ENCODE assay signal across 8 cellular contexts in the genomic region with DNA sequence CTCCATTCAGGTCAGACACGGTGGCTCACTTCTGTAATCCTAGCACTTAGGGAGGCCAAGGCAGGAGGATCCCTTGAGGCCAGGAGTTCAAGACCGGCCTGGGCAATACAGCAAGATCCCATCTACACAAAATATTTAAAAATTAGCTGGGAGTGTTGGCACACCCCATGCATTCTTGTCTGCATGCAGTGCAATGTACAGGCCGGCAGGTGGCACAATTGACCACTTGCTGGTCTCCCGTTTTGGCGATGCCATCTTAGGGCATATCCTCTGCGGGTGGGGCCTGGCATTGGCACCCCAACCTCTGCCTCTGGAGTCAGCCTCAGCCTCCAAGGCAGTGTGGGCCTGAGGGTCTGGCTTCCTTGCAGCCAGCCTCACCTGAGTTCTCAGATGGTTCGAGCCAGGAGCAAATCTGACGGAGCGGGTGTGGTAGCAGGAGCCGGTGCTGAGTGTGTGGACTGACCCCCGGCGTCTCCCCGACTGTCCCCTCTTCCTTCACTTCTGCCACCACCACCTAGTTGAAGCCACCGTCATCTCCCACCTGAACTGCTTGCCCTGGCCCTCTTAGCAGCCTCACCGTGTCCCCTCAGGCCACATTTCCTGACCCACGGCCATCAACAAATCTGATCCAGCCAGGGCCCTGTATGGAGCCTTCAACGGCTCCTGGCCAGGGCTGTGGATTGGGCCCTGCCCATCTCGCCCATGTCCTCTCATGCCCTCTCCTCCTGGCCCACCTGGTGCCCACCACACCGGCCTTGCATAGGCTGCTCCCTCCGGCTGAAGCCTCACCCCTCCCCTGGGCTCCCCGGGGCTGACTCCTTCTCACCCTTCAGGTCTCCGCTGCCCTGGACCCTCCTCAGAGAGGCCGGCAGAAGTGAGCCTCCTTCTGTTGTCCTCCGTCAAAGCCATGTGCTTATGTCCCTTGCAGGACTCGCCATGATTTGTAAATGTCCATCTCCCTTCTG. TPM values are rescaled to one million over a fixed set of nuclear protein-coding genes. Genes with fewer than 3 reads are reported as not detected.
DNase-seq lines count a peak whose midpoint lies in the region; ATAC-seq and TF ChIP-seq lines count a peak whose summit lies in the region.

No MANE protein-coding gene starts in this region.

- no peaks in the 10 kb centered on the region for H4K20me1 ChIP-seq in GM23338 (replicated peaks; ENCODE audit: insufficient read depth)

- H3K4me2 ChIP-seq in GM23338, result no peak overlapping the region

- H3K4me1 ChIP-seq in GM23338 (ENCODE audit: insufficient read depth), result no peaks in the 10 kb centered on the region

- peak; percentile 3 for DNase-seq in AG09319 (ENCODE audit: extremely low read depth, low read depth)
- DNase-seq in GM23338 (ENCODE audit: low spot score), result peak; percentile 72
- peak; percentile 15 for DNase-seq in NCI-H82 treated with DMSO at 0.1 percent for 48 hours (lab: John Stamatoyannopoulos, UW; ENCODE audit: unreplicated experiment)
- DNase-seq in activated CD8-positive, alpha-beta memory T cell treated with anti-CD3 and anti-CD28 coated beads, Interleukin-2, amount 50 U/mL, for 1 hour (ENCODE audit: extremely low read depth), result peak; percentile 42
- no peak for DNase-seq in epithelial cell of proximal tubule (ENCODE audit: low read depth)
- DNase-seq in nephron progenitor cell, result peak; percentile 67
- DNase-seq in stimulated activated naive CD8-positive, alpha-beta T cell treated with anti-CD3 and anti-CD28 coated beads, Interleukin-15, amount 100 ng/mL, for 72 hours, result peak; percentile 58 to 72
- DNase-seq in kidney glomerular epithelial cell (lab: John Stamatoyannopoulos, UW), result no peak

- no peak overlapping the region for H3K4me3 ChIP-seq in GM23338
- H3K4me3 ChIP-seq in epithelial cell of proximal tubule (ENCODE audit: low read depth, low read length), result no peak overlapping the region

- H3K27ac Mint-ChIP-seq in GM23338, result no peak overlapping the region
- no peak overlapping the region for H3K27ac Mint-ChIP-seq in nephron progenitor cell
- peak overlapping the region in 1 of 2 donors; percentile 88 for H3K27ac Mint-ChIP-seq in stimulated activated naive CD8-positive, alpha-beta T cell treated with anti-CD3 and anti-CD28 coated beads, Interleukin-15, amount 100 ng/mL, for 72 hours

- H3K4me3 Mint-ChIP-seq in GM23338 (no peak overlapping the region), nephron progenitor cell (no peak overlapping the region)
- no peak overlapping the region for H3K4me3 Mint-ChIP-seq in stimulated activated naive CD8-positive, alpha-beta T cell treated with anti-CD3 and anti-CD28 coated beads, Interleukin-15, amount 100 ng/mL, for 72 hours

- H3K27ac ChIP-seq in GM23338 (ENCODE audit: low read depth), result no peak overlapping the region

- H2AFZ ChIP-seq in GM23338, result peak overlapping the region; percentile 74; the same call in 1 of the 2 replicates

- no peaks in the 10 kb centered on the region for H3K36me3 ChIP-seq in GM23338 (ENCODE audit: insufficient read depth)

- peak; percentile 88 for TF ChIP-seq CTCF in AG09319 (IDR thresholded peaks at IDR 0.05; ENCODE audit: low read depth, low read length)
- peak; percentile 87 to 96 for TF ChIP-seq CTCF in GM23338 (conservative IDR thresholded peaks at IDR 0.05; ENCODE audit: low read depth in 2 of 2)
- TF ChIP-seq CTCF in epithelial cell of proximal tubule (conservative IDR thresholded peaks at IDR 0.05; ENCODE audit: low read depth, low read length), result peak; percentile 92
- peak; percentile 94 for TF ChIP-seq CTCF in nephron progenitor cell (IDR thresholded peaks at IDR 0.05)

- H3K36me3 Mint-ChIP-seq in GM23338 (ENCODE audit: low read depth) (no peaks in the 10 kb centered on the region; the same call in 2 of the 3 replicates), nephron progenitor cell (ENCODE audit: low read depth) (no peaks in the 10 kb centered on the region)

- H3F3A ChIP-seq in GM23338 (replicated peaks; ENCODE audit: low read depth), result no peaks in the 10 kb centered on the region

- H3K4me1 Mint-ChIP-seq in GM23338 (no peaks in the 10 kb centered on the region), nephron progenitor cell (peaks cover 7% of the 10 kb centered on the region)
- peaks cover 21% of the 10 kb centered on the region for H3K4me1 Mint-ChIP-seq in stimulated activated naive CD8-positive, alpha-beta T cell treated with anti-CD3 and anti-CD28 coated beads, Interleukin-15, amount 100 ng/mL, for 72 hours

- H3K9me2 ChIP-seq in GM23338 (ENCODE audit: insufficient read depth), result no peaks in the 10 kb centered on the region

- no peaks in the 10 kb centered on the region; the same call in 2 of the 3 replicates for H3K9me3 Mint-ChIP-seq in GM23338
- no peaks in the 10 kb centered on the region for H3K9me3 Mint-ChIP-seq in nephron progenitor cell
- H3K9me3 Mint-ChIP-seq in stimulated activated naive CD8-positive, alpha-beta T cell treated with anti-CD3 and anti-CD28 coated beads, Interleukin-15, amount 100 ng/mL, for 72 hours, result no peaks in the 10 kb centered on the region

- peak; percentile 82 for ATAC-seq in GM23338
- peak; percentile 87 for ATAC-seq in stimulated activated naive CD8-positive, alpha-beta T cell treated with anti-CD3 and anti-CD28 coated beads, Interleukin-15, amount 100 ng/mL, for 72 hours

- no peaks in the 10 kb centered on the region for H3K27me3 ChIP-seq in GM23338 (ENCODE audit: insufficient read depth)

- peaks cover 8% of the 10 kb centered on the region for H3K27me3 Mint-ChIP-seq in GM23338 (ENCODE audit: insufficient read depth, low read depth, poor library complexity)
- no peaks in the 10 kb centered on the region for H3K27me3 Mint-ChIP-seq in nephron progenitor cell (ENCODE audit: low read depth, poor library complexity)
- H3K27me3 Mint-ChIP-seq in stimulated activated naive CD8-positive, alpha-beta T cell treated with anti-CD3 and anti-CD28 coated beads, Interleukin-15, amount 100 ng/mL, for 72 hours, result no peaks in the 10 kb centered on the region

- H3K79me2 ChIP-seq in GM23338 (replicated peaks; ENCODE audit: insufficient read depth), result no peaks in the 10 kb centered on the region

TF ChIP-seq in GM23338, 12 proteins besides CTCF, POLR2A, EP300 and RAD21:
- TF ChIP-seq EZH2phosphoT487 (IDR thresholded peaks at IDR 0.05; ENCODE audit: unreplicated experiment), result no peak

RNA-seq across cellular contexts. Expression of a gene that starts 44.0 kb away (rescaled TPM):
- 0.35 TPM in 1 of 2 replicates, not detected in the other for total RNA-seq in GM23338 (2014; rRNA removed; shearing (Covaris generic))
- not detected in 2 replicates for polyA plus RNA-seq in GM23338 (2016; fragmentation: Nextera tagmentation; extraction: Ambion mirVana)
- not detected in 2 replicates for total RNA-seq in epithelial cell of proximal tubule

Comparison
In these comparisons a context has a peak if more than half of its experiments do, and no peak if none do; other contexts are left out.
1. DNase-seq: peak in AG09319 (single experiment), GM23338 (single experiment), NCI-H82 treated with DMSO at 0.1 percent for 48 hours (single experiment), activated CD8-positive, alpha-beta memory T cell treated with anti-CD3 and anti-CD28 coated beads, Interleukin-2, amount 50 U/mL, for 1 hour (single experiment), nephron progenitor cell (single experiment) and stimulated activated naive CD8-positive, alpha-beta T cell treated with anti-CD3 and anti-CD28 coated beads, Interleukin-15, amount 100 ng/mL, for 72 hours (2 of 2); none in epithelial cell of proximal tubule (single experiment) and kidney glomerular epithelial cell (single experiment).
2. Peak in every context shown above with its lines, with median percentiles within 50 percentile points of each other: CTCF ChIP-seq.